ENCODE assay signal across 15 cellular contexts in the genomic region with DNA sequence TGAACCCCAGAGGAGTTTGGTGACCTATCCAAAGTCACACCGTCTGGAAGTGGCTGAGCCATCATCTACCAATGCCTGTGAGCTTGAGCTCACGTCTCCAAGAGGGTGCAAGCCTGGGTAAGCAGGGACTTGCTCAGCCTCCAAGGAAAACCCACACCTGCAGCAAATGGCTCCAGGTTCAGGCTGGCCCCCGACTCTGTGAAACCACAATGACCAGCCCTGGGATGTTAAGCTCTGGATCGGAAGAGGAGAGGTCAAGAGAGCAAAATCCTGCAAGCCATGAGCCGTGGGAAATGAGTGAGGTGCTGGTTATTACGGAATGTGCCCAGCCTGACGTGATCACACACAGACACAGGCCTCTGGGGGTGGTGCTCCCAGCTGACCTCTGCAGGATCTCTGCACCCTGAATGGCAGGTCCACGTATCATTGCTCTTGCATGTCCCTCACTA.
A peak's percentile ranks its signal among the peaks of the same experiment; 100 is the strongest.
DNase-seq lines count a peak whose midpoint lies in the region; ATAC-seq and TF ChIP-seq lines count a peak whose summit lies in the region.
"Had no signal": no experiment of that assay in that cellular context is flagged by ENCODE, and none has a peak within 500 bp of the region (broad histone marks: within the 10 kb centered on the region; RNA-seq: fewer than 3 reads in every experiment).

No MANE protein-coding gene starts in this region.

- peaks cover 0 to 7% (median 0%) of the 10 kb centered on the region in 7 donors for H3K27me3 ChIP-seq in heart right ventricle
- no peaks in the 10 kb centered on the region for H3K27me3 ChIP-seq in upper lobe of right lung
- H3K27me3 ChIP-seq: brain microvascular endothelial cell had no signal

- POLR2A ChIA-PET in naive thymus-derived CD8-positive, alpha-beta T cell (lab: Charles Lee), result no interaction called here

- no peaks in the 10 kb centered on the region for H3K36me3 Mint-ChIP-seq in endothelial cell (ENCODE audit: low read depth, unreplicated experiment)
- no peaks in the 10 kb centered on the region for H3K36me3 Mint-ChIP-seq in naive thymus-derived CD8-positive, alpha-beta T cell

- ATAC-seq in heart right ventricle (no peak), Right ventricle myocardium superior (ENCODE audit: poor library complexity) (no peak), upper lobe of right lung (no peak), GM19452 (IDR thresholded peaks at IDR 0.05; ENCODE audit: unreplicated experiment) (no peak), GM18498 (IDR thresholded peaks at IDR 0.05; ENCODE audit: unreplicated experiment) (no peak), HG02885 (IDR thresholded peaks at IDR 0.05; ENCODE audit: poor library complexity, unreplicated experiment) (no peak)
- no peak for ATAC-seq in naive thymus-derived CD8-positive, alpha-beta T cell

- peak overlapping the region; percentile 69 for H3K4me3 Mint-ChIP-seq in endothelial cell (ENCODE audit: unreplicated experiment)
- H3K4me3 Mint-ChIP-seq in naive thymus-derived CD8-positive, alpha-beta T cell, result peak overlapping the region in 7 of 10 donors; percentile 29 to 59 (median 45)

- peaks cover 0 to 48% (median 21%) of the 10 kb centered on the region in 9 donors for H3K4me1 ChIP-seq in heart right ventricle
- H3K4me1 ChIP-seq in upper lobe of right lung, result peaks cover 12% of the 10 kb centered on the region

- H3K27ac ChIP-seq in heart right ventricle (peak overlapping the region in 8 of 10 donors; percentile 43 to 80 (median 65)), upper lobe of right lung (no peak overlapping the region)
- H3K27ac ChIP-seq: brain microvascular endothelial cell had no signal

- TF ChIP-seq CTCF in heart right ventricle (IDR thresholded peaks at IDR 0.05) (no peak), endothelial cell (IDR thresholded peaks at IDR 0.05; ENCODE audit: unreplicated experiment) (no peak), upper lobe of right lung (IDR thresholded peaks at IDR 0.05) (no peak)

- no peak overlapping the region for H3K27ac Mint-ChIP-seq in endothelial cell (ENCODE audit: unreplicated experiment)
- peak overlapping the region in 2 of 10 donors; percentile 20 to 78 for H3K27ac Mint-ChIP-seq in naive thymus-derived CD8-positive, alpha-beta T cell

- H3K36me3 ChIP-seq in heart right ventricle, result no peaks in the 10 kb centered on the region
- H3K36me3 ChIP-seq in upper lobe of right lung, result no peaks in the 10 kb centered on the region
- H3K36me3 ChIP-seq: brain microvascular endothelial cell had no signal

- WGBS in heart right ventricle, 2 donors, result 55 to 68% methylated on average over 8 of the region's 8 CpGs

- H3K9me3 ChIP-seq in heart right ventricle (peaks cover 0 to 5% (median under 1%) of the 10 kb centered on the region in 11 donors), upper lobe of right lung (no peaks in the 10 kb centered on the region)

- no peaks in the 10 kb centered on the region for H3K9me3 Mint-ChIP-seq in endothelial cell (ENCODE audit: unreplicated experiment)
- H3K9me3 Mint-ChIP-seq in naive thymus-derived CD8-positive, alpha-beta T cell, result peaks cover 0 to 4% (median 0%) of the 10 kb centered on the region in 9 donors

- DNase-seq in heart right ventricle, result peak in 1 of 2 donors; percentile 3
- no peak for DNase-seq in Right ventricle myocardium superior
- DNase-seq in endothelial cell (ENCODE audit: low spot score), result no peak
- DNase-seq in naive thymus-derived CD8-positive, alpha-beta T cell, result peak in 1 of 10 donors; percentile 14
- DNase-seq in upper lobe of right lung, result peak; percentile 56
- DNase-seq: activated CD4-positive, alpha-beta T cell treated with anti-CD3 and anti-CD28 coated beads for 4 hours; brain microvascular endothelial cell; DMS 273 treated with DMSO at 0.1 percent for 48 hours; mesendoderm; NCI-H2081 treated with DMSO at 0.1 percent for 48 hours; NCI-H82; stimulated activated CD4-positive, alpha-beta T cell treated with anti-CD3 and anti-CD28 coated beads, Interleukin-15, amount 100 ng/mL, for 24 hours had no signal

- H3K4me3 ChIP-seq in heart right ventricle (no peak overlapping the region), upper lobe of right lung (no peak overlapping the region)

- peaks cover 15% of the 10 kb centered on the region for H3K27me3 Mint-ChIP-seq in endothelial cell (ENCODE audit: unreplicated experiment)
- peaks cover 5 to 24% (median 20%) of the 10 kb centered on the region in 5 donors for H3K27me3 Mint-ChIP-seq in naive thymus-derived CD8-positive, alpha-beta T cell

- no peaks in the 10 kb centered on the region for H3K4me1 Mint-ChIP-seq in endothelial cell (ENCODE audit: unreplicated experiment)
- H3K4me1 Mint-ChIP-seq in naive thymus-derived CD8-positive, alpha-beta T cell, result peaks cover 0 to 13% (median 5%) of the 10 kb centered on the region in 4 donors

- intact Hi-C loops in heart right ventricle (cut with DNase I) (loop anchor here in 4 of 10 donors (5.0 to 10.0 kb wide), 5 partner anchors 63 to 133 kb away; no protein-coding TSS in a partner anchor), Right ventricle myocardium superior (cut with DNase I) (loop anchor here (10.0 kb wide), 3 partner anchors 60 to 140 kb away; no protein-coding TSS in a partner anchor), upper lobe of right lung (cut with DNase I) (loop anchor here (5.0 kb wide), 1 partner anchor 208 kb away; no protein-coding TSS in a partner anchor)
